27 cellular contexts compared by ENCODE assay signal in genomic region chr3:154718716-154719115, GRCh38.
"Had no signal": no experiment of that assay in that cellular context is flagged by ENCODE, and none has a peak within 500 bp of the region (broad histone marks: within the 10 kb centered on the region; RNA-seq: fewer than 3 reads in every experiment).

No MANE protein-coding gene starts in this region.

- H3K27ac ChIP-seq: ascending aorta, body of pancreas, SJCRH30 had no signal

- H3K36me3 ChIP-seq: ascending aorta, MG63, SJCRH30 had no signal

- H3K4me1 ChIP-seq: ascending aorta, body of pancreas, SJCRH30 had no signal

- ATAC-seq: activated CD8-positive, alpha-beta memory T cell treated with anti-CD3 and anti-CD28 coated beads, Interleukin-2, amount 10 ng/mL, durations not matched to agents 7 days and 5 days; activated naive CD4-positive, alpha-beta T cell treated with anti-CD3 and anti-CD28 coated beads, Interleukin-2, amount 50 U/mL, for 72 hours; activated naive CD8-positive, alpha-beta T cell treated with anti-CD3 and anti-CD28 coated beads, Interleukin-2, amount 50 U/mL, for 24 hours; body of pancreas; T-helper 17 cell had no signal

- DNase-seq: activated B cell treated with CpG ODN at 0.5 μM for 24 hours; activated CD4-positive, alpha-beta T cell treated with anti-CD3 and anti-CD28 coated beads for 1 hour; activated CD4-positive, alpha-beta T cell treated with anti-CD3 and anti-CD28 coated beads, Interleukin-2, amount 10 ng/mL, durations not matched to agents 24 days and 14 days; activated CD4-positive, alpha-beta T cell treated with anti-CD3 and anti-CD28 coated beads, Interleukin-2, amount 50 U/mL, for 48 hours; activated CD8-positive, alpha-beta memory T cell treated with anti-CD3 and anti-CD28 coated beads, Interleukin-2, amount 10 ng/mL, durations not matched to agents 7 days and 5 days; activated effector memory CD4-positive, alpha-beta T cell treated with anti-CD3 and anti-CD28 coated beads, Interleukin-2, amount 50 U/mL, for 16 hours; activated naive CD4-positive, alpha-beta T cell treated with Interleukin-2 at 50 U/mL for 16 hours; activated naive CD8-positive, alpha-beta T cell treated with anti-CD3 and anti-CD28 coated beads, Interleukin-2, amount 50 U/mL, for 24 hours; activated T-cell treated with anti-CD3 and anti-CD28 coated beads, Interleukin-2, amount 50 U/mL, for 24 hours; amniotic stem cell; body of pancreas; central memory CD4-positive, alpha-beta T cell; MG63; NCI-H1092; NCI-H1417; NCI-H1694; NCI-H2029; NCI-H345; NCI-H510A; NCI-H526 treated with DMSO at 0.1 percent for 48 hours; NCI-H82; SJCRH30; SK-N-SH; T-helper 17 cell; T-helper 9 cell had no signal

- H3K4me3 ChIP-seq: ascending aorta, body of pancreas, MG63, SJCRH30 had no signal

- H3K9me3 ChIP-seq: ascending aorta, body of pancreas, MG63, SJCRH30, SK-N-SH had no signal

- H3K27me3 ChIP-seq: ascending aorta, body of pancreas, MG63, SJCRH30 had no signal
